29 cellular contexts compared by ENCODE assay signal in the genomic region with DNA sequence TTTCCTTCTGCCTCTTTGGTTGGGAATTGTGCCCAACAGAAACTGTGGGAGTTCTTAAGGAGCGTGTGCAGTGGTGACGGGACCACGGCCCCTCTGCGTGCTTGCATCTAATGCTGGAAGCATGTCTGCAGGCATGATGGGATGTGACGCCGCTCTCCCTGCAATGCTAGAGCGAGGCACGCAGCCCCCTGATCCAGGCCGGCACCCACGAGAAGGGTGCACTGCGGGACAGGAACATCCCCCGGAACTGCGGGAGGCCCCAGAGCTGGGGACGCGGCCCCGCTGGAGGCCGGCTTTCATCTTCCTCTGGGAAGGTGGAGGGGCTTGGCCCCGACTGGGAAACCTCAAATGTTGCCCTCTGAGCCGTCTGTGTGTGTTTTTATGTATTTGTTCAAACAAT.
"Had no signal": no experiment of that assay in that cellular context is flagged by ENCODE, and none has a peak within 500 bp of the region (broad histone marks: within the 10 kb centered on the region; RNA-seq: fewer than 3 reads in every experiment).

No MANE protein-coding gene starts in this region.

- H3K27ac ChIP-seq: brain microvascular endothelial cell, KMS-11, Peyer's patch had no signal

- ATAC-seq: activated CD8-positive, alpha-beta T cell treated with anti-CD3 and anti-CD28 coated beads for 36 hours; activated T-cell treated with anti-CD3 and anti-CD28 coated beads, Interleukin-2, amount 50 U/mL, for 4 hours; PC-3 had no signal

- H3K27me3 ChIP-seq: Peyer's patch had no signal

- DNase-seq: activated CD4-positive, alpha-beta T cell treated with anti-CD3 and anti-CD28 coated beads, Interleukin-2, amount 10 ng/mL, durations not matched to agents 24 days and 14 days; activated CD4-positive, alpha-beta T cell treated with anti-CD3 and anti-CD28 coated beads, Interleukin-2, amount 50 U/mL, for 4 hours; activated CD8-positive, alpha-beta T cell treated with anti-CD3 and anti-CD28 coated beads for 36 hours; activated naive CD4-positive, alpha-beta T cell; activated naive CD4-positive, alpha-beta T cell treated with anti-CD3 and anti-CD28 coated beads, Interleukin-2, amount 50 U/mL, for 16 hours; activated naive CD8-positive, alpha-beta T cell treated with anti-CD3 and anti-CD28 coated beads for 36 hours; activated T-cell treated with anti-CD3 and anti-CD28 coated beads for 4 hours; activated T-cell treated with anti-CD3 and anti-CD28 coated beads, Interleukin-2, amount 50 U/mL, for 4 hours; amniotic stem cell; brain microvascular endothelial cell; MM.1S; MV-4-11; NCI-H1092; NCI-H1436 treated with DMSO at 0.1 percent for 48 hours; NCI-H1694 treated with DMSO at 0.1 percent for 48 hours; NCI-H2029; NCI-H2171; NCI-H510A; NCI-H526; NCI-H748 treated with DMSO at 0.1 percent for 48 hours; NK-92 treated with Interleukin-12 subunit alpha and Interleukin-12 subunit beta, amount 100 ng/mL, for 24 hours; PC-3; RPMI8226; SW 1271; T-helper 1 cell; T-helper 2 cell; T-helper 9 cell had no signal

- H3K9me3 ChIP-seq: Peyer's patch had no signal

- H3K4me1 ChIP-seq: Peyer's patch had no signal

- H3K36me3 ChIP-seq: brain microvascular endothelial cell, Peyer's patch had no signal

- H3K4me3 ChIP-seq: Peyer's patch had no signal
